ENCODE assay signal across 11 cellular contexts in genomic region chr1:67771152-67771551, GRCh38.
DNase-seq lines count a peak whose midpoint lies in the region; ATAC-seq, FAIRE-seq and TF ChIP-seq lines count a peak whose summit lies in the region.
"Had no signal": no experiment of that assay in that cellular context is flagged by ENCODE, and none has a peak within 500 bp of the region (broad histone marks: within the 10 kb centered on the region; RNA-seq: fewer than 3 reads in every experiment).

No MANE protein-coding gene starts in this region.

- H3K4me2 ChIP-seq in K562 (ENCODE audit: insufficient read depth, low read length) (no peak overlapping the region), HepG2 (ENCODE audit: low read depth, low read length) (no peak overlapping the region)

- no peak overlapping the region for H3K9ac ChIP-seq in K562 (ENCODE audit: insufficient read depth in 1 of 2, low read depth in 2 of 2, low read length in 2 of 2)
- H3K9ac ChIP-seq in HepG2 (ENCODE audit: insufficient read depth, low read depth, low read length), result no peak overlapping the region

- TF ChIP-seq POLR2A in K562 (conservative IDR thresholded peaks at IDR 0.05) (no peak), HepG2 (IDR thresholded peaks at IDR 0.05; ENCODE audit: insufficient read depth in 1 of 2, low read depth in 2 of 2, low read length in 2 of 2) (no peak)

- TF ChIP-seq EP300 in K562 (IDR thresholded peaks at IDR 0.05; ENCODE audit: low read length), result no peak
- no peak for TF ChIP-seq EP300 in HepG2 (IDR thresholded peaks at IDR 0.05; ENCODE audit: low read depth in 2 of 2, low read length in 2 of 2)
- no peak for TF ChIP-seq EP300 in HepG2 (CRISPR knock-in tag; IDR thresholded peaks at IDR 0.05; ENCODE audit: borderline replicate concordance)

- ATAC-seq in K562 (peak; percentile 91), HepG2 (peak; percentile 80), GM18502 (IDR thresholded peaks at IDR 0.05; ENCODE audit: poor library complexity, unreplicated experiment) (no peak), GM18873 (IDR thresholded peaks at IDR 0.05; ENCODE audit: low FRiP score, unreplicated experiment) (no peak)

- H3K4me3 ChIP-seq in BE2C (ENCODE audit: low read depth, low read length) (no peak overlapping the region), K562 (no peak overlapping the region), HepG2 (replicated peaks in 1 of 3; ENCODE audit: insufficient read depth in 1 of 3, low read depth in 2 of 3, low read length in 3 of 3) (no peak overlapping the region)
- H3K4me3 ChIP-seq in Jurkat, Clone E6-1 (ENCODE audit: low read length), result no peak overlapping the region
- H3K4me3 ChIP-seq: suprapubic skin had no signal

- POLR2A ChIA-PET in K562 (lab: Yijun Ruan, JAX) (interaction anchor here (1.0 kb wide), 2 partner anchors 11 to 86 kb away, joined by 4 read pairs; partner anchors contain the start of gene GADD45A), HepG2 (lab: Yijun Ruan, JAX) (no interaction called here)

- DNase-seq in BE2C, result no peak
- peak; percentile 14 for DNase-seq in Jurkat, Clone E6-1 (ENCODE audit: low read depth, low spot score)
- DNase-seq in K562 (ENCODE audit: extremely low read depth in 1 of 4, low spot score in 3 of 4), result peak; percentile 45 to 65 (median 60)
- DNase-seq in HepG2 (ENCODE audit: low spot score), result no peak
- no peak for DNase-seq in G401 (ENCODE audit: low spot score)
- DNase-seq in NCI-H774 (lab: John Stamatoyannopoulos, UW), result no peak
- DNase-seq: activated naive CD4-positive, alpha-beta T cell treated with anti-CD3 and anti-CD28 coated beads for 36 hours; NCI-H2227 treated with DMSO at 0.1 percent for 48 hours had no signal

- intact Hi-C loops in K562 (cut with micrococcal nuclease) (no loop called here), HepG2 (cut with micrococcal nuclease; ENCODE audit: unreplicated experiment) (loop anchor here (2.0 kb wide), 1 partner anchor 210 kb away; no protein-coding TSS in a partner anchor)

- H3K79me2 ChIP-seq in K562 (ENCODE audit: control insufficient read depth, insufficient read depth, low read length) (no peaks in the 10 kb centered on the region), HepG2 (ENCODE audit: insufficient read depth, low read length) (no peaks in the 10 kb centered on the region)

- H3K9me1 ChIP-seq in K562 (ENCODE audit: control insufficient read depth, insufficient read depth, low read length), result no peaks in the 10 kb centered on the region

- no peaks in the 10 kb centered on the region for H3K27me3 ChIP-seq in BE2C
- H3K27me3 ChIP-seq in K562 (ENCODE audit: control insufficient read depth in 2 of 2, insufficient read depth in 2 of 2, low read length in 2 of 2), result peaks cover 0 to 4% of the 10 kb centered on the region in 2 experiments; a peak in 3 of 5 replicates
- peaks cover 0 to 6% of the 10 kb centered on the region in 2 experiments; a peak in 1 of 5 replicates for H3K27me3 ChIP-seq in HepG2 (ENCODE audit: control insufficient read depth in 1 of 2, insufficient read depth in 2 of 2, low read length in 2 of 2)
- H3K27me3 ChIP-seq: suprapubic skin had no signal

- no peak overlapping the region for H2AFZ ChIP-seq in K562 (ENCODE audit: low read depth, low read length)
- no peak overlapping the region for H2AFZ ChIP-seq in HepG2 (ENCODE audit: low read length)

- TF ChIP-seq CTCF in BE2C (IDR thresholded peaks at IDR 0.05; ENCODE audit: low read depth, low read length) (peak; percentile 10; the same call in 1 of the 2 replicates), K562 (IDR thresholded peaks at IDR 0.05 in 2 of 3, conservative IDR thresholded peaks at IDR 0.05 in 1 of 3; ENCODE audit: insufficient read depth in 2 of 3, low read depth in 1 of 3, low read length in 3 of 3) (peak; percentile 49 to 53 (median 51)), HepG2 (CRISPR knock-in tag; IDR thresholded peaks at IDR 0.05) (peak; percentile 48)

- no peaks in the 10 kb centered on the region for H3K9me3 ChIP-seq in BE2C
- H3K9me3 ChIP-seq in K562 (replicated peaks; ENCODE audit: control insufficient read depth, insufficient read depth, low read depth, low read length), result no peaks in the 10 kb centered on the region
- no peaks in the 10 kb centered on the region for H3K9me3 ChIP-seq in HepG2 (ENCODE audit: low read length)
- H3K9me3 ChIP-seq: suprapubic skin had no signal

- FAIRE-seq in K562 (lab: Jason Lieb, UNC) (peak; percentile 89), HepG2 (lab: Jason Lieb, UNC) (peak; percentile 23)

- H4K20me1 ChIP-seq in K562 (replicated peaks; ENCODE audit: control insufficient read depth, insufficient read depth, low read length) (no peaks in the 10 kb centered on the region), HepG2 (ENCODE audit: insufficient read depth, low read length) (no peaks in the 10 kb centered on the region)

- CTCF ChIA-PET in K562 (lab: Yijun Ruan, JAX; ENCODE audit: low intra/inter-chr PET ratio), result interaction anchor here (1.0 to 2.0 kb wide), 2 partner anchors 235 to 238 kb away, joined by 5 to 8 read pairs; no protein-coding TSS in a partner anchor
- CTCF ChIA-PET in HepG2 (lab: Yijun Ruan, JAX; ENCODE audit: low intra/inter-chr PET ratio, low total read pairs), result interaction anchor here (1.2 to 1.8 kb wide), 2 partner anchors 209 to 239 kb away, joined by 5 to 6 read pairs; no protein-coding TSS in a partner anchor

- in situ Hi-C loops in K562 (cut with MboI) (no loop called here), HepG2 (cut with HindIII; ENCODE audit: extremely low pct_ligation_motif_present, low pct_unique_long_range_greater_than_20kb) (no loop called here), G401 (cut with HindIII; ENCODE audit: low sequenced_read_pairs) (no loop called here)

- H3K27ac ChIP-seq in K562 (ENCODE audit: extremely low read depth, low read depth, low read length) (no peak overlapping the region), HepG2 (ENCODE audit: extremely low read length, insufficient read depth, low read length) (no peak overlapping the region)
- H3K27ac ChIP-seq: suprapubic skin had no signal

- no peaks in the 10 kb centered on the region for H3K4me1 ChIP-seq in BE2C
- H3K4me1 ChIP-seq in K562 (replicated peaks in 1 of 2; ENCODE audit: control insufficient read depth in 2 of 2, insufficient read depth in 2 of 2, low read length in 2 of 2), result no peaks in the 10 kb centered on the region; a peak in 2 of 5 replicates
- H3K4me1 ChIP-seq in HepG2 (ENCODE audit: insufficient read depth, low read length), result no peaks in the 10 kb centered on the region

- WGBS in K562 (ENCODE audit: insufficient coverage, low coverage, missing lambda C conversion rate), result 2% methylated on average over 6 of the region's 6 CpGs
- 14% methylated on average over 6 of the region's 6 CpGs for WGBS in HepG2 (ENCODE audit: low lambda C conversion rate)

- H3K36me3 ChIP-seq in BE2C, result no peaks in the 10 kb centered on the region
- no peaks in the 10 kb centered on the region for H3K36me3 ChIP-seq in K562 (ENCODE audit: control insufficient read depth, insufficient read depth, low read length)
- no peaks in the 10 kb centered on the region for H3K36me3 ChIP-seq in HepG2 (replicated peaks in 1 of 2; ENCODE audit: control insufficient read depth in 1 of 2, insufficient read depth in 2 of 2, low read length in 2 of 2)

- no TSS peak for BruUV-seq in K562 (replicated peaks; lab: Mats Ljungman, UMichigan)
- no TSS peak for BruUV-seq in HepG2 (replicated peaks; lab: Mats Ljungman, UMichigan)

- peak; percentile 16 to 53; a peak in 2 of 4 replicates for TF ChIP-seq RAD21 in K562 (CRISPR knock-in tag; conservative IDR thresholded peaks at IDR 0.05 in 1 of 2, IDR thresholded peaks at IDR 0.05 in 1 of 2)
- no peak for TF ChIP-seq RAD21 in HepG2 (CRISPR knock-in tag; IDR thresholded peaks at IDR 0.05)

TF ChIP-seq in K562, 482 proteins besides CTCF, POLR2A, EP300 and RAD21 (continues in another document):
- TF ChIP-seq ZBTB8A (IDR thresholded peaks at IDR 0.05; ENCODE audit: partially characterized antibody) (no peak), ZNF134 (CRISPR knock-in tag; conservative IDR thresholded peaks at IDR 0.05) (no peak), ZBTB2 (IDR thresholded peaks at IDR 0.05) (no peak), ZNF75A (CRISPR knock-in tag; IDR thresholded peaks at IDR 0.05) (no peak), SMARCA5 (IDR thresholded peaks at IDR 0.05) (peak; percentile 62; the same call in 1 of the 2 replicates), ZFP36 (IDR thresholded peaks at IDR 0.05; ENCODE audit: low read depth, low read length, partially characterized antibody) (peak; percentile 88), ADNP (tag; IDR thresholded peaks at IDR 0.05) (no peak)

TF ChIP-seq in HepG2, 621 proteins besides CTCF, POLR2A, EP300 and RAD21 (continues in another document):
- no peak for TF ChIP-seq EHMT2 (IDR thresholded peaks at IDR 0.05; ENCODE audit: borderline replicate concordance, low read depth, low read length)
- TF ChIP-seq NR3C1 (CRISPR knock-in tag; IDR thresholded peaks at IDR 0.05), result no peak
- no peak for TF ChIP-seq NFIC (IDR thresholded peaks at IDR 0.05; ENCODE audit: low read length)
- TF ChIP-seq TCF12 (IDR thresholded peaks at IDR 0.05), result no peak
- TF ChIP-seq TCF12 (CRISPR knock-in tag; IDR thresholded peaks at IDR 0.05), result no peak
- no peak for TF ChIP-seq SRY (CRISPR knock-in tag; IDR thresholded peaks at IDR 0.05)
- TF ChIP-seq SMC3 (IDR thresholded peaks at IDR 0.05; ENCODE audit: low read length), result peak; percentile 40; the same call in 1 of the 2 replicates
- no peak for TF ChIP-seq ZSCAN30 (CRISPR knock-in tag; IDR thresholded peaks at IDR 0.05)
- no peak for TF ChIP-seq HMGA1 (CRISPR knock-in tag; conservative IDR thresholded peaks at IDR 0.05)
- no peak for TF ChIP-seq ZSCAN29 (CRISPR knock-in tag; conservative IDR thresholded peaks at IDR 0.05)
- TF ChIP-seq ZNF607 (CRISPR knock-in tag; IDR thresholded peaks at IDR 0.05; ENCODE audit: borderline replicate concordance), result no peak
- no peak for TF ChIP-seq IRX3 (CRISPR knock-in tag; IDR thresholded peaks at IDR 0.05; ENCODE audit: borderline replicate concordance, low read depth)
- TF ChIP-seq NKX3-1 (CRISPR knock-in tag; IDR thresholded peaks at IDR 0.05), result no peak
- TF ChIP-seq DNMT1 (CRISPR knock-in tag; IDR thresholded peaks at IDR 0.05), result no peak

Comparison
In these comparisons a context has a peak if more than half of its experiments do, and no peak if none do; other contexts are left out.
1. DNase-seq: peak in Jurkat, Clone E6-1 (single experiment) and K562 (4 of 4); none in BE2C (single experiment), HepG2 (single experiment), G401 (single experiment) and NCI-H774 (single experiment).
2. ATAC-seq: peak in K562 (single experiment) and HepG2 (single experiment); none in GM18502 (single experiment) and GM18873 (single experiment).
3. Peak in every context shown above with its lines, with median percentiles within 50 percentile points of each other: CTCF ChIP-seq.